Comparison of ENCODE assay signal across 17 cellular contexts in genomic region chr4:1706358-1706757, GRCh38.
"Had no signal": no experiment of that assay in that cellular context is flagged by ENCODE, and none has a peak within 500 bp of the region (broad histone marks: within the 10 kb centered on the region; RNA-seq: fewer than 3 reads in every experiment).

No MANE protein-coding gene starts in this region.

- DNase-seq: effector memory CD4-positive, alpha-beta T cell; gastrocnemius medialis; heart right ventricle; hypothalamus; kidney glomerular epithelial cell; natural killer cell; occipital lobe; pancreas; spleen; stimulated activated CD4-positive, alpha-beta T cell treated with anti-CD3 and anti-CD28 coated beads, Interleukin-15, amount 100 ng/mL, for 24 hours; stimulated activated CD4-positive, alpha-beta T cell treated with anti-CD3 and anti-CD28 coated beads, Interleukin-1b, Interleukin-23, amount 100 ng/mL, for 48 hours; stimulated activated CD4-positive, alpha-beta T cell treated with anti-CD3 and anti-CD28 coated beads, Interleukin-4, amount 100 ng/mL, for 24 hours; stimulated activated naive CD8-positive, alpha-beta T cell treated with anti-CD3 and anti-CD28 coated beads, Interleukin-15, amount 100 ng/mL, for 72 hours; transverse colon had no signal

- H3K36me3 Mint-ChIP-seq: natural killer cell had no signal

- H3K27ac Mint-ChIP-seq: natural killer cell; progenitor cell of endocrine pancreas; stimulated activated memory B cell treated with anti-CD40 and anti-IgM and Interleukin-4, amounts not matched to agents 10 μg/mL and 1 μg/mL and 100 μg/mL, for 72 hours had no signal

- H3K27me3 Mint-ChIP-seq: progenitor cell of endocrine pancreas; stimulated activated memory B cell treated with anti-CD40 and anti-IgM and Interleukin-4, amounts not matched to agents 10 μg/mL and 1 μg/mL and 100 μg/mL, for 72 hours; stimulated activated naive CD8-positive, alpha-beta T cell treated with anti-CD3 and anti-CD28 coated beads, Interleukin-15, amount 100 ng/mL, for 72 hours had no signal

- ATAC-seq: heart right ventricle; natural killer cell; pancreas; right lobe of liver; stimulated activated memory B cell treated with anti-CD40 and anti-IgM and Interleukin-4, amounts not matched to agents 10 μg/mL and 1 μg/mL and 100 μg/mL, for 72 hours; stimulated activated naive CD8-positive, alpha-beta T cell treated with anti-CD3 and anti-CD28 coated beads, Interleukin-15, amount 100 ng/mL, for 72 hours had no signal

- H3K4me3 Mint-ChIP-seq: natural killer cell; stimulated activated memory B cell treated with anti-CD40 and anti-IgM and Interleukin-4, amounts not matched to agents 10 μg/mL and 1 μg/mL and 100 μg/mL, for 72 hours; stimulated activated naive CD8-positive, alpha-beta T cell treated with anti-CD3 and anti-CD28 coated beads, Interleukin-15, amount 100 ng/mL, for 72 hours had no signal

- H3K9me3 Mint-ChIP-seq: natural killer cell; stimulated activated memory B cell treated with anti-CD40 and anti-IgM and Interleukin-4, amounts not matched to agents 10 μg/mL and 1 μg/mL and 100 μg/mL, for 72 hours; stimulated activated naive CD8-positive, alpha-beta T cell treated with anti-CD3 and anti-CD28 coated beads, Interleukin-15, amount 100 ng/mL, for 72 hours had no signal
